In genomic region chr11:34359548-34359891, GRCh38 we compare ENCODE assay signal across 9 cellular contexts. TPM values are rescaled to one million over a fixed set of nuclear protein-coding genes. Genes with fewer than 3 reads are reported as not detected.
DNase-seq lines count a peak whose midpoint lies in the region; ATAC-seq and TF ChIP-seq lines count a peak whose summit lies in the region.
"Had no signal": no experiment of that assay in that cellular context is flagged by ENCODE, and none has a peak within 500 bp of the region (broad histone marks: within the 10 kb centered on the region; RNA-seq: fewer than 3 reads in every experiment).

No MANE protein-coding gene starts in this region.

- no peaks in the 10 kb centered on the region for H3K9me3 ChIP-seq in neuronal stem cell (replicated peaks in 1 of 2; ENCODE audit: control insufficient read depth in 2 of 2, insufficient read depth in 1 of 2, low read depth in 1 of 2, low read length in 2 of 2)
- H3K9me3 ChIP-seq: mucosa of descending colon had no signal

- no peak overlapping the region for H3K9ac ChIP-seq in neuronal stem cell (ENCODE audit: low read depth, low read length, poor library complexity)
- H3K9ac ChIP-seq in mesendoderm (ENCODE audit: low read length), result no peak overlapping the region

- no peak overlapping the region for H2BK15ac ChIP-seq in neuronal stem cell (ENCODE audit: low read length)
- no peak overlapping the region for H2BK15ac ChIP-seq in mesendoderm (replicated peaks; ENCODE audit: low read depth)

- no peak overlapping the region for H3K14ac ChIP-seq in neuronal stem cell (ENCODE audit: low read length)

- no peak overlapping the region for H4K5ac ChIP-seq in mesendoderm (ENCODE audit: low read length)

- no peak overlapping the region for H3K56ac ChIP-seq in mesendoderm (ENCODE audit: low read length)

- H3K4me3 ChIP-seq in dorsolateral prefrontal cortex (peak overlapping the region in 58 of 59 donors; percentile 27 to 92 (median 68)), neuronal stem cell (ENCODE audit: low read length in 2 of 2) (no peak overlapping the region), mesendoderm (ENCODE audit: low read length) (no peak overlapping the region)
- H3K4me3 ChIP-seq: mucosa of descending colon had no signal

- H2BK120ac ChIP-seq in neuronal stem cell (ENCODE audit: low read depth, low read length), result no peak overlapping the region
- H2BK120ac ChIP-seq in mesendoderm (ENCODE audit: low read depth, low read length), result no peak overlapping the region

- H3K4me3 Mint-ChIP-seq in Calu3 (ENCODE audit: low read depth, unreplicated experiment), result peak overlapping the region; percentile 82

- no peak overlapping the region for H2BK12ac ChIP-seq in neuronal stem cell (ENCODE audit: low read length)

- H3K36me3 Mint-ChIP-seq in Calu3 (ENCODE audit: insufficient read depth, unreplicated experiment), result peaks cover 46% of the 10 kb centered on the region

- no peak overlapping the region for H4K8ac ChIP-seq in neuronal stem cell (ENCODE audit: low read depth, low read length)
- no peak overlapping the region for H4K8ac ChIP-seq in mesendoderm (ENCODE audit: low read depth, low read length)

- H3K27me3 ChIP-seq in dorsolateral prefrontal cortex (peaks cover 0 to 3% (median 0%) of the 10 kb centered on the region in 45 donors), neuronal stem cell (ENCODE audit: control insufficient read depth in 3 of 3, insufficient read depth in 3 of 3, low read depth in 1 of 3, low read length in 3 of 3) (peaks cover 3 to 29% (median 5%) of the 10 kb centered on the region in 3 experiments), mesendoderm (ENCODE audit: insufficient read depth, low read length, poor library complexity) (peaks cover 2% of the 10 kb centered on the region)

- intact Hi-C loops in Calu3 (cut with micrococcal nuclease; ENCODE audit: unreplicated experiment) (loop anchor here (1.0 to 10.0 kb wide), 6 partner anchors 97 to 502 kb away; partner anchors contain the start of gene CAPRIN1), dorsolateral prefrontal cortex (cut with DNase I) (loop anchor here (1.0 to 10.0 kb wide), 9 partner anchors 93 to 535 kb away; partner anchors contain the start of gene NAT10 (in 2 of the 2))

- no peaks in the 10 kb centered on the region for H3K79me2 ChIP-seq in mesendoderm (ENCODE audit: control insufficient read depth, insufficient read depth, low read length)

- H2BK5ac ChIP-seq in neuronal stem cell (ENCODE audit: low read length), result no peak overlapping the region
- no peak overlapping the region for H2BK5ac ChIP-seq in mesendoderm (ENCODE audit: low read length)

- H3K4me2 ChIP-seq in neuronal stem cell (ENCODE audit: insufficient read depth, low read length, poor library complexity, severe bottlenecking) (peak overlapping the region; percentile 99), mesendoderm (ENCODE audit: low read length) (no peak overlapping the region)

- H3K36me3 ChIP-seq in neuronal stem cell (replicated peaks in 1 of 2; ENCODE audit: control insufficient read depth in 2 of 2, insufficient read depth in 2 of 2, low read length in 2 of 2), result no peaks in the 10 kb centered on the region
- H3K36me3 ChIP-seq in mesendoderm (ENCODE audit: control insufficient read depth, insufficient read depth, low read length), result no peaks in the 10 kb centered on the region

- H3K23ac ChIP-seq in neuronal stem cell (ENCODE audit: low read depth, low read length, poor library complexity) (no peak overlapping the region), mesendoderm (ENCODE audit: low read length) (no peak overlapping the region)

- H2AK5ac ChIP-seq in neuronal stem cell (ENCODE audit: low read depth, low read length) (no peak overlapping the region), mesendoderm (ENCODE audit: low read length) (no peak overlapping the region)

- DNase-seq in Calu3 (no peak), dorsolateral prefrontal cortex (no peak), neuronal stem cell (ENCODE audit: low spot score) (no peak), mesendoderm (no peak), NCI-H524 treated with DMSO at 0.1 percent for 48 hours (lab: John Stamatoyannopoulos, UW) (no peak)
- no peak for DNase-seq in activated effector memory CD4-positive, alpha-beta T cell treated with anti-CD3 and anti-CD28 coated beads, Interleukin-2, amount 50 U/mL, for 16 hours

- H3K27ac Mint-ChIP-seq in Calu3 (ENCODE audit: unreplicated experiment), result peak overlapping the region; percentile 82

- H3K9me3 Mint-ChIP-seq in Calu3 (ENCODE audit: low read depth, unreplicated experiment), result no peaks in the 10 kb centered on the region

- H3K4ac ChIP-seq in neuronal stem cell (ENCODE audit: low read length) (no peak overlapping the region), mesendoderm (ENCODE audit: low read depth, low read length) (no peak overlapping the region)

- H3K27me3 Mint-ChIP-seq in Calu3 (ENCODE audit: unreplicated experiment), result no peaks in the 10 kb centered on the region

- BruUV-seq in Calu3 (replicated peaks; lab: Mats Ljungman, UMichigan), result no TSS peak

- H3K27ac ChIP-seq in dorsolateral prefrontal cortex (peak overlapping the region in 28 of 59 donors; percentile 16 to 82 (median 61)), neuronal stem cell (replicated peaks; ENCODE audit: low read length) (no peak overlapping the region), mesendoderm (ENCODE audit: low read depth, low read length) (no peak overlapping the region)

- H2AFZ ChIP-seq in neuronal stem cell (ENCODE audit: low read length), result peak overlapping the region; percentile 98

- WGBS in neuronal stem cell (ENCODE audit: extremely low coverage in 2 of 2, insufficient read length in 2 of 2, insufficient replicate concordance in 1 of 2), 2 donors, result no CpG with 5 or more reads among the region's 4 CpGs
- WGBS in mesendoderm (ENCODE audit: extremely low coverage, insufficient coverage, low lambda C conversion rate), result no CpG with 5 or more reads among the region's 4 CpGs

- no peak overlapping the region for H4K91ac ChIP-seq in neuronal stem cell (ENCODE audit: low read depth, low read length, poor library complexity)

- H3K4me1 Mint-ChIP-seq in Calu3 (ENCODE audit: low read depth, unreplicated experiment), result peaks cover 28% of the 10 kb centered on the region

- no peaks in the 10 kb centered on the region for H3K79me1 ChIP-seq in neuronal stem cell (ENCODE audit: low read depth, low read length)
- no peaks in the 10 kb centered on the region for H3K79me1 ChIP-seq in mesendoderm (ENCODE audit: low read length)

- H3K4me1 ChIP-seq in neuronal stem cell (ENCODE audit: control insufficient read depth in 2 of 2, insufficient read depth in 1 of 2, low read depth in 1 of 2, low read length in 2 of 2) (peaks cover 15 to 18% of the 10 kb centered on the region in 2 donors), mesendoderm (ENCODE audit: control insufficient read depth, low read depth, low read length) (peaks cover 3% of the 10 kb centered on the region)

- ATAC-seq in HG02981 (IDR thresholded peaks at IDR 0.05; ENCODE audit: unreplicated experiment), result no peak

- no peak overlapping the region for H3K18ac ChIP-seq in neuronal stem cell (ENCODE audit: low read length)
- no peak overlapping the region for H3K18ac ChIP-seq in mesendoderm (ENCODE audit: low read length)

- CTCF ChIA-PET in Calu3 (lab: Charles Lee), result no interaction called here

- TF ChIP-seq CTCF in Calu3 (IDR thresholded peaks at IDR 0.05; ENCODE audit: unreplicated experiment) (no peak), LNCAP (IDR thresholded peaks at IDR 0.05) (peak; percentile 52), dorsolateral prefrontal cortex (IDR thresholded peaks at IDR 0.05 in 54 of 56, conservative IDR thresholded peaks at IDR 0.05 in 2 of 56; ENCODE audit: low read depth in 1 of 56, partially characterized antibody in 56 of 56) (peak in 54 of 56 donors; percentile 22 to 81 (median 57))

RNA-seq across cellular contexts. Expression of gene ABTB2, which starts 1.7 kb away (rescaled TPM):
- total RNA-seq in Calu3 (2022), result 24.6 and 24.8 TPM in 2 replicates
- total RNA-seq in dorsolateral prefrontal cortex, result 10 to 100 TPM in 16 of 120 experiments, 1 to 10 TPM in 104; 3.4 to 16.8 (median 6.8) TPM
- 0.89 TPM for polyA plus RNA-seq in neuronal stem cell (2013, experiment 1 of 2)
- polyA plus RNA-seq in neuronal stem cell (2013, experiment 2 of 2), result 0.94 TPM
- 2.6 TPM for polyA plus RNA-seq in mesendoderm (2013, experiment 1 of 2)
- 2.5 TPM for polyA plus RNA-seq in mesendoderm (2013, experiment 2 of 2)

Comparison
In these comparisons a context has a peak if more than half of its experiments do, and no peak if none do; other contexts are left out.
1. H3K4me3 ChIP-seq: peak in dorsolateral prefrontal cortex (58 of 59); none in neuronal stem cell (0 of 2) and mesendoderm (single experiment).